ENCODE assay signal across 25 cellular contexts in the genomic region with DNA sequence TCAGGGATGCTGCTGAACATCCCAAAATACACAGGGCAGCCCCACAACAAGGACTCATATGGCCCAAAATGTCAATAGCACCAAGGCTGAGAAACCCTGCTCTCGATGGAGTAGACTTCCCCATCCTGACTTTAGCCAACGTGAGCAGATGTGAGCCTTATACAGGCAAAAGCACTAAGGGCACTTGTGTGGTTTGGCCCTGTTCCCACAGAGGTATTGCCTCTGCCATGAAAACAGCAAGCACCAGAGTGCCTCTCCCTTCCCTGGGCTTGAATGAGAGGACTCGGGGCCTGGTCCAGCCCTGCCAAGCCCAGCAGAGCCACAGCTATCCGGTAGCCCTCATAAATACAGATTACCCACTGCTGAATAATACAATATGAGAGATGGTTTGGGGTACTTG. TPM values are rescaled to one million over a fixed set of nuclear protein-coding genes. Genes with fewer than 3 reads are reported as not detected.
DNase-seq lines count a peak whose midpoint lies in the region; ATAC-seq and TF ChIP-seq lines count a peak whose summit lies in the region.
"Had no signal": no experiment of that assay in that cellular context is flagged by ENCODE, and none has a peak within 500 bp of the region (broad histone marks: within the 10 kb centered on the region; RNA-seq: fewer than 3 reads in every experiment).

No MANE protein-coding gene starts in this region.

- no peak for TF ChIP-seq POLR2A in lower leg skin (IDR thresholded peaks at IDR 0.05)

- H3K27ac ChIP-seq in Panc1 (ENCODE audit: low read length) = peak overlapping the region; percentile 34; the same call in 1 of the 2 replicates
- no peak overlapping the region for H3K27ac ChIP-seq in neuronal stem cell (replicated peaks; ENCODE audit: low read length)

- no peak overlapping the region for H2BK15ac ChIP-seq in neuronal stem cell (ENCODE audit: low read length)

- no peak overlapping the region for H3K4ac ChIP-seq in neuronal stem cell (ENCODE audit: low read length)

- no peak overlapping the region for H3K4me2 ChIP-seq in neuronal stem cell (ENCODE audit: insufficient read depth, low read length, poor library complexity, severe bottlenecking)

- H4K8ac ChIP-seq in neuronal stem cell (ENCODE audit: low read depth, low read length) = no peak overlapping the region

- H3K79me1 ChIP-seq in neuronal stem cell (ENCODE audit: low read depth, low read length) = no peaks in the 10 kb centered on the region

- H3K14ac ChIP-seq in neuronal stem cell (ENCODE audit: low read length) = no peak overlapping the region

- no peak overlapping the region for H2BK12ac ChIP-seq in neuronal stem cell (ENCODE audit: low read length)

- no CpG with 5 or more reads among the region's 4 CpGs for WGBS in neuronal stem cell (ENCODE audit: extremely low coverage in 2 of 2, insufficient read length in 2 of 2, insufficient replicate concordance in 1 of 2), 2 donors
- 69 to 76% methylated on average over 4 of the region's 4 CpGs for WGBS in lower leg skin, 2 donors

- H2AFZ ChIP-seq in neuronal stem cell (ENCODE audit: low read length) = no peak overlapping the region

- ATAC-seq in Panc1 = no peak
- no peak for ATAC-seq in GM21515 (IDR thresholded peaks at IDR 0.05; ENCODE audit: unreplicated experiment)
- ATAC-seq: GM12878, natural killer cell had no signal

- no peak overlapping the region for H3K18ac ChIP-seq in neuronal stem cell (ENCODE audit: low read length)

- H2AK5ac ChIP-seq in neuronal stem cell (ENCODE audit: low read depth, low read length) = peak overlapping the region; percentile 10

- CTCF ChIA-PET in Panc1 (lab: Charles Lee) = interaction anchor here (0.5 to 0.7 kb wide), 2 partner anchors 75 to 225 kb away, joined by 3 read pairs; no protein-coding TSS in a partner anchor

- no peak overlapping the region for H2BK120ac ChIP-seq in neuronal stem cell (ENCODE audit: low read depth, low read length)

- intact Hi-C loops in Panc1 (cut with micrococcal nuclease; ENCODE audit: unreplicated experiment) = loop anchor here (2.0 to 10.0 kb wide), 3 partner anchors 34 to 607 kb away; no protein-coding TSS in a partner anchor
- intact Hi-C loops in lower leg skin (cut with DNase I; ENCODE audit: low total_unique reads) = no loop called here

- H3K4me1 ChIP-seq in Panc1 (ENCODE audit: control insufficient read depth, insufficient read depth, low read length) (peaks cover 30% of the 10 kb centered on the region), neuronal stem cell (ENCODE audit: control insufficient read depth in 2 of 2, insufficient read depth in 1 of 2, low read depth in 1 of 2, low read length in 2 of 2) (no peaks in the 10 kb centered on the region)
- H3K4me1 ChIP-seq: BE2C had no signal

- no peaks in the 10 kb centered on the region for H3K27me3 ChIP-seq in Panc1 (ENCODE audit: control insufficient read depth, insufficient read depth, low read length)
- H3K27me3 ChIP-seq in neuronal stem cell (ENCODE audit: control insufficient read depth in 3 of 3, insufficient read depth in 3 of 3, low read depth in 1 of 3, low read length in 3 of 3) = peaks cover 0 to 9% (median 0%) of the 10 kb centered on the region in 3 experiments
- H3K27me3 ChIP-seq: BE2C had no signal

- no peak overlapping the region for H4K91ac ChIP-seq in neuronal stem cell (ENCODE audit: low read depth, low read length, poor library complexity)

- H3K4me3 ChIP-seq in Panc1 (ENCODE audit: low read depth in 2 of 2, low read length in 2 of 2) (no peak overlapping the region), neuronal stem cell (ENCODE audit: low read length in 2 of 2) (no peak overlapping the region), lower leg skin (ENCODE audit: low read depth, poor library complexity, severe bottlenecking) (no peak overlapping the region)
- H3K4me3 ChIP-seq: GM12878 had no signal

- no peak overlapping the region for H3K23ac ChIP-seq in neuronal stem cell (ENCODE audit: low read depth, low read length, poor library complexity)

- DNase-seq in NCI-H1105 treated with DMSO at 0.1 percent for 48 hours (lab: John Stamatoyannopoulos, UW) (peak; percentile 25), NCI-H1105 (lab: John Stamatoyannopoulos, UW) (no peak), NCI-H1092 (lab: John Stamatoyannopoulos, UW) (peak; percentile 54), Panc1 (ENCODE audit: low read depth, low spot score) (no peak), neuronal stem cell (ENCODE audit: low spot score) (no peak), lower leg skin (ENCODE audit: low spot score in 2 of 2) (no peak), SKM-1 (lab: John Stamatoyannopoulos, UW; ENCODE audit: unreplicated experiment) (no peak)
- DNase-seq: 8988T; activated CD4-positive, alpha-beta T cell treated with anti-CD3 and anti-CD28 coated beads for 4 hours; activated naive CD4-positive, alpha-beta T cell treated with Interleukin-2 at 50 U/mL for 16 hours; BE2C; Calu3; GF-D8; head of caudate nucleus; mesendoderm; natural killer cell; NCI-H1694; posterior cingulate gyrus; small intestine; stimulated activated CD4-positive, alpha-beta T cell treated with anti-CD3 and anti-CD28 coated beads, Interleukin-4, amount 100 ng/mL, for 4 hours had no signal

- TF ChIP-seq CTCF in Panc1 (IDR thresholded peaks at IDR 0.05) = no peak
- TF ChIP-seq CTCF in lower leg skin (IDR thresholded peaks at IDR 0.05) = no peak

- POLR2A ChIA-PET in Panc1 (lab: Charles Lee) = no interaction called here

- H2BK5ac ChIP-seq in neuronal stem cell (ENCODE audit: low read length) = no peak overlapping the region

- H3K9me3 ChIP-seq in Panc1 (ENCODE audit: control insufficient read depth, insufficient read depth, low read depth, low read length) (no peaks in the 10 kb centered on the region), neuronal stem cell (replicated peaks in 1 of 2; ENCODE audit: control insufficient read depth in 2 of 2, insufficient read depth in 1 of 2, low read depth in 1 of 2, low read length in 2 of 2) (no peaks in the 10 kb centered on the region)
- H3K9me3 ChIP-seq: BE2C had no signal

- in situ Hi-C loops in Panc1 (cut with HindIII; ENCODE audit: low pct_unique_long_range_greater_than_20kb, low sequenced_read_pairs) = no loop called here

- no peak overlapping the region for H3K9ac ChIP-seq in neuronal stem cell (ENCODE audit: low read depth, low read length, poor library complexity)

- peaks cover 5% of the 10 kb centered on the region; the same call in 1 of the 2 replicates for H3K36me3 ChIP-seq in Panc1 (ENCODE audit: control insufficient read depth, insufficient read depth, low read length)
- peaks cover 0 to 1% of the 10 kb centered on the region in 2 donors for H3K36me3 ChIP-seq in neuronal stem cell (replicated peaks in 1 of 2; ENCODE audit: control insufficient read depth in 2 of 2, insufficient read depth in 2 of 2, low read length in 2 of 2)
- H3K36me3 ChIP-seq: BE2C had no signal

- no TSS peak for BruUV-seq in Panc1 (replicated peaks; lab: Mats Ljungman, UMichigan)

RNA-seq across cellular contexts. Expression of gene ACSM6, which starts 47.5 kb away (rescaled TPM):
- total RNA-seq in Panc1 (2021; ENCODE audit: unreplicated experiment) (not detected), lower leg skin (1 to 10 TPM in 3 of 4 donors, under 1 TPM in 1; 0.95 to 7.7 (median 2.7) TPM)
- polyA plus RNA-seq in Panc1 (2012; ENCODE audit: insufficient read length) = not detected
- polyA plus RNA-seq in neuronal stem cell (2013, experiment 1 of 2) = 0.03 TPM
- not detected for polyA plus RNA-seq in neuronal stem cell (2013, experiment 2 of 2)
- total RNA-seq: Calu3, cerebellum, GM12878, HT1080, natural killer cell, subcutaneous adipose tissue had no signal
- polyA plus RNA-seq: small intestine had no signal

RNA-seq across cellular contexts. Expression of gene PDLIM1, which starts 49.3 kb away (rescaled TPM):
- 183 TPM for total RNA-seq in Panc1 (2021; ENCODE audit: unreplicated experiment)
- 200 TPM for polyA plus RNA-seq in Panc1 (2012; ENCODE audit: insufficient read length)
- polyA plus RNA-seq in neuronal stem cell (2013, experiment 1 of 2) = 24.2 TPM
- 22.2 TPM for polyA plus RNA-seq in neuronal stem cell (2013, experiment 2 of 2)
- total RNA-seq in lower leg skin = 10 to 100 TPM; 46.3 to 85.0 (median 61.4) TPM

Comparison
In these comparisons a context has a peak if more than half of its experiments do, and no peak if none do; other contexts are left out.
1. DNase-seq: peak in NCI-H1105 treated with DMSO at 0.1 percent for 48 hours (single experiment) and NCI-H1092 (single experiment); none in NCI-H1105 (single experiment), Panc1 (single experiment), neuronal stem cell (single experiment), lower leg skin (0 of 2) and SKM-1 (single experiment).